Comparison of ENCODE assay signal across 1 cellular context in the genomic region with DNA sequence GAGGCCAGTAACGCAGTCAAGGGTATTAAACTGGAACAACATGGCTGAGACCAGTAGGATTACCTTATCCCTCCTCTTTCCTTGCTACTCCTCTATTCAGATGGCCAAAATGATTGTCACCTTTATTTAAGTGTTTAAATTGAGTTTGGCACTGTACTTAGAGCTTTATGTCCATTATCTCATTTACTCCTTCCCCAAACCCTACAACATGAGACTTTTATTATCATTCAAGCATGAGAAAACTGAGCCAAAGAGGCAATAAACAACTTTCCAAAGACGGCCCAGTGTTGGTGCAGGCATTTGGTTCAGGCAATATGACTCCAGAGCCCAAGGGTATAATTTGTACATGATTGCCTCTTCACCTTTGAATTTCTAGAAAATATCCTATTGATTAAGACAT.
TF ChIP-seq lines count a peak whose summit lies in the region.

No MANE protein-coding gene starts in this region.

TF ChIP-seq in SK-N-SH, 30 proteins besides CTCF, POLR2A, EP300 and RAD21 (continued from another document):
- TF ChIP-seq, protein P1, sequence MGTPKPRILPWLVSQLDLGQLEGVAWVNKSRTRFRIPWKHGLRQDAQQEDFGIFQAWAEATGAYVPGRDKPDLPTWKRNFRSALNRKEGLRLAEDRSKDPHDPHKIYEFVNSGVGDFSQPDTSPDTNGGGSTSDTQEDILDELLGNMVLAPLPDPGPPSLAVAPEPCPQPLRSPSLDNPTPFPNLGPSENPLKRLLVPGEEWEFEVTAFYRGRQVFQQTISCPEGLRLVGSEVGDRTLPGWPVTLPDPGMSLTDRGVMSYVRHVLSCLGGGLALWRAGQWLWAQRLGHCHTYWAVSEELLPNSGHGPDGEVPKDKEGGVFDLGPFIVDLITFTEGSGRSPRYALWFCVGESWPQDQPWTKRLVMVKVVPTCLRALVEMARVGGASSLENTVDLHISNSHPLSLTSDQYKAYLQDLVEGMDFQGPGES (IDR thresholded peaks at IDR 0.05; ENCODE audit: low read depth, low read length): no peak
- TF ChIP-seq RFX5 (IDR thresholded peaks at IDR 0.05; ENCODE audit: low read length) (no peak), ELF1 (IDR thresholded peaks at IDR 0.05) (no peak)
- TF ChIP-seq, protein P2, sequence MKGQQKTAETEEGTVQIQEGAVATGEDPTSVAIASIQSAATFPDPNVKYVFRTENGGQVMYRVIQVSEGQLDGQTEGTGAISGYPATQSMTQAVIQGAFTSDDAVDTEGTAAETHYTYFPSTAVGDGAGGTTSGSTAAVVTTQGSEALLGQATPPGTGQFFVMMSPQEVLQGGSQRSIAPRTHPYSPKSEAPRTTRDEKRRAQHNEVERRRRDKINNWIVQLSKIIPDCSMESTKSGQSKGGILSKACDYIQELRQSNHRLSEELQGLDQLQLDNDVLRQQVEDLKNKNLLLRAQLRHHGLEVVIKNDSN (IDR thresholded peaks at IDR 0.05; ENCODE audit: borderline replicate concordance, low read depth): no peak
TF ChIP-seq in SK-N-SH: peak in this region for 0.
